21 cellular contexts compared by ENCODE assay signal in genomic region chr20:58473818-58474425, GRCh38. TPM values are rescaled to one million over a fixed set of nuclear protein-coding genes. Genes with fewer than 3 reads are reported as not detected.
"Had no signal": no experiment of that assay in that cellular context is flagged by ENCODE, and none has a peak within 500 bp of the region (broad histone marks: within the 10 kb centered on the region; RNA-seq: fewer than 3 reads in every experiment).

No MANE protein-coding gene starts in this region.

- H3K27ac ChIP-seq: HL-60 had no signal

- H3K36me3 ChIP-seq: MG63 had no signal

- H3K4me3 ChIP-seq: MG63 had no signal

- FAIRE-seq: RCC 7860 had no signal

- H3K27me3 ChIP-seq: MG63 had no signal

- DNase-seq: IMR-90, Karpas-422, KG1, MG63, NCI-H1092, NCI-H1105 treated with DMSO at 0.1 percent for 48 hours, NCI-H1417 treated with DMSO at 0.1 percent for 48 hours, NCI-H146, NCI-H1694 treated with DMSO at 0.1 percent for 48 hours, NCI-H1930, NCI-H2081, NCI-H2107, NCI-H2227 treated with DMSO at 0.1 percent for 48 hours, NCI-H526 treated with DMSO at 0.1 percent for 48 hours, NCI-H774, RPMI8226, SHP77 had no signal

RNA-seq across cellular contexts. Expression of gene APCDD1L, which starts 41.3 kb away (rescaled TPM):
- total RNA-seq: NCI-H460, SK-MEL-5 had no signal
